Comparison of ENCODE assay signal across 10 cellular contexts in genomic region chr15:82942691-82943090, GRCh38. TPM values are rescaled to one million over a fixed set of nuclear protein-coding genes. Genes with fewer than 3 reads are reported as not detected.
DNase-seq lines count a peak whose midpoint lies in the region; ATAC-seq, FAIRE-seq and TF ChIP-seq lines count a peak whose summit lies in the region.
"Had no signal": no experiment of that assay in that cellular context is flagged by ENCODE, and none has a peak within 500 bp of the region (broad histone marks: within the 10 kb centered on the region; RNA-seq: fewer than 3 reads in every experiment).

No MANE protein-coding gene starts in this region.

- no peak for TF ChIP-seq CTCF in HepG2 (CRISPR knock-in tag; IDR thresholded peaks at IDR 0.05)

- CTCF ChIA-PET in HepG2 (lab: Yijun Ruan, JAX; ENCODE audit: low intra/inter-chr PET ratio, low total read pairs): no interaction called here

- H3K4me1 ChIP-seq in HepG2 (ENCODE audit: insufficient read depth, low read length): peaks cover 13% of the 10 kb centered on the region

- POLR2A ChIA-PET in HepG2 (lab: Yijun Ruan, JAX): no interaction called here

- TF ChIP-seq EP300 in HepG2 (IDR thresholded peaks at IDR 0.05; ENCODE audit: low read depth in 2 of 2, low read length in 2 of 2) (no peak), HepG2 (CRISPR knock-in tag; IDR thresholded peaks at IDR 0.05; ENCODE audit: borderline replicate concordance) (no peak)

- no peak; the same call in 2 of the 3 replicates for ATAC-seq in HepG2
- ATAC-seq: mucosa of descending colon had no signal

- TF ChIP-seq POLR2A in HepG2 (IDR thresholded peaks at IDR 0.05; ENCODE audit: insufficient read depth in 1 of 2, low read depth in 2 of 2, low read length in 2 of 2) (no peak), GM12892 (IDR thresholded peaks at IDR 0.05; ENCODE audit: low read depth, low read length) (no peak)

- no peak overlapping the region for H3K4me3 ChIP-seq in HepG2 (replicated peaks in 1 of 3; ENCODE audit: insufficient read depth in 1 of 3, low read depth in 2 of 3, low read length in 3 of 3)
- H3K4me3 ChIP-seq: mucosa of descending colon had no signal

- DNase-seq in A172 (ENCODE audit: low spot score): peak; percentile 88
- DNase-seq in HPDE6-E6E7 (ENCODE audit: extremely low spot score): peak; percentile 97
- DNase-seq in astrocyte of the hippocampus (ENCODE audit: low read depth, low spot score): peak; percentile 85
- DNase-seq in HepG2 (ENCODE audit: low spot score): peak; percentile 16
- no peak for DNase-seq in CD1c-positive myeloid dendritic cell (ENCODE audit: extremely low spot score)
- DNase-seq in GM12892 (ENCODE audit: insufficient read length): no peak
- no peak for DNase-seq in NCI-H526 (lab: John Stamatoyannopoulos, UW)
- DNase-seq in SKM-1 treated with dmso at 0.1 percent for 144 hours (lab: John Stamatoyannopoulos, UW; ENCODE audit: unreplicated experiment): no peak
- DNase-seq: mucosa of descending colon, NCI-H2107 had no signal

- in situ Hi-C loops in HepG2 (cut with HindIII; ENCODE audit: extremely low pct_ligation_motif_present, low pct_unique_long_range_greater_than_20kb): no loop called here

- no peak overlapping the region for H3K4me2 ChIP-seq in HepG2 (ENCODE audit: low read depth, low read length)

- no TSS peak for BruUV-seq in HepG2 (replicated peaks; lab: Mats Ljungman, UMichigan)

- H3K36me3 ChIP-seq in HepG2 (replicated peaks in 1 of 2; ENCODE audit: control insufficient read depth in 1 of 2, insufficient read depth in 2 of 2, low read length in 2 of 2): no peaks in the 10 kb centered on the region

- WGBS in HepG2 (ENCODE audit: low lambda C conversion rate): 36% methylated on average over 8 of the region's 8 CpGs

- intact Hi-C loops in HepG2 (cut with micrococcal nuclease; ENCODE audit: unreplicated experiment): no loop called here

- no peak overlapping the region for H3K27ac ChIP-seq in HepG2 (ENCODE audit: extremely low read length, insufficient read depth, low read length)

- no peaks in the 10 kb centered on the region for H4K20me1 ChIP-seq in HepG2 (ENCODE audit: insufficient read depth, low read length)

- H3K9me3 ChIP-seq in HepG2 (ENCODE audit: low read length): no peaks in the 10 kb centered on the region
- H3K9me3 ChIP-seq: mucosa of descending colon had no signal

- TF ChIP-seq RAD21 in HepG2 (CRISPR knock-in tag; IDR thresholded peaks at IDR 0.05): no peak

- no peak overlapping the region for H3K9ac ChIP-seq in HepG2 (ENCODE audit: insufficient read depth, low read depth, low read length)

- H3K27me3 ChIP-seq in HepG2 (ENCODE audit: control insufficient read depth in 1 of 2, insufficient read depth in 2 of 2, low read length in 2 of 2): no peaks in the 10 kb centered on the region

- H2AFZ ChIP-seq in HepG2 (ENCODE audit: low read length): no peak overlapping the region

- no peak for FAIRE-seq in HepG2 (lab: Jason Lieb, UNC)
- FAIRE-seq in GM12892 (lab: Jason Lieb, UNC): no peak

- no peaks in the 10 kb centered on the region for H3K79me2 ChIP-seq in HepG2 (ENCODE audit: insufficient read depth, low read length)

TF ChIP-seq in HepG2, 621 proteins besides CTCF, POLR2A, EP300 and RAD21 (continues in another document):
- TF ChIP-seq AGO2 (optimal IDR thresholded peaks at IDR 0.05; ENCODE audit: low read depth, low read length) (no peak), HNRNPH1 (optimal IDR thresholded peaks at IDR 0.05; ENCODE audit: low read depth, low read length) (no peak), ATF3 (CRISPR knock-in tag; IDR thresholded peaks at IDR 0.05) (no peak), ZSCAN30 (CRISPR knock-in tag; IDR thresholded peaks at IDR 0.05) (no peak), CBX5 (CRISPR knock-in tag; IDR thresholded peaks at IDR 0.05; ENCODE audit: borderline replicate concordance) (no peak), TCF12 (IDR thresholded peaks at IDR 0.05) (no peak), TCF12 (CRISPR knock-in tag; IDR thresholded peaks at IDR 0.05) (no peak), ZNF749 (CRISPR knock-in tag; IDR thresholded peaks at IDR 0.05; ENCODE audit: borderline replicate concordance) (no peak), PCBP2 (optimal IDR thresholded peaks at IDR 0.05; ENCODE audit: low read depth, low read length, poor library complexity, severe bottlenecking) (no peak), ZNF3 (CRISPR knock-in tag; IDR thresholded peaks at IDR 0.05) (no peak), NR3C1 (CRISPR knock-in tag; IDR thresholded peaks at IDR 0.05) (no peak), ZNF891 (CRISPR knock-in tag; IDR thresholded peaks at IDR 0.05) (no peak), TCF7 (IDR thresholded peaks at IDR 0.05; ENCODE audit: low read depth) (no peak)
- TF ChIP-seq, protein P1, sequence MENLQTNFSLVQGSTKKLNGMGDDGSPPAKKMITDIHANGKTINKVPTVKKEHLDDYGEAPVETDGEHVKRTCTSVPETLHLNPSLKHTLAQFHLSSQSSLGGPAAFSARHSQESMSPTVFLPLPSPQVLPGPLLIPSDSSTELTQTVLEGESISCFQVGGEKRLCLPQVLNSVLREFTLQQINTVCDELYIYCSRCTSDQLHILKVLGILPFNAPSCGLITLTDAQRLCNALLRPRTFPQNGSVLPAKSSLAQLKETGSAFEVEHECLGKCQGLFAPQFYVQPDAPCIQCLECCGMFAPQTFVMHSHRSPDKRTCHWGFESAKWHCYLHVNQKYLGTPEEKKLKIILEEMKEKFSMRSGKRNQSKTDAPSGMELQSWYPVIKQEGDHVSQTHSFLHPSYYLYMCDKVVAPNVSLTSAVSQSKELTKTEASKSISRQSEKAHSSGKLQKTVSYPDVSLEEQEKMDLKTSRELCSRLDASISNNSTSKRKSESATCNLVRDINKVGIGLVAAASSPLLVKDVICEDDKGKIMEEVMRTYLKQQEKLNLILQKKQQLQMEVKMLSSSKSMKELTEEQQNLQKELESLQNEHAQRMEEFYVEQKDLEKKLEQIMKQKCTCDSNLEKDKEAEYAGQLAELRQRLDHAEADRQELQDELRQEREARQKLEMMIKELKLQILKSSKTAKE (CRISPR knock-in tag; IDR thresholded peaks at IDR 0.05; ENCODE audit: borderline replicate concordance): no peak

RNA-seq across cellular contexts. Expression of gene HOMER2, which starts 9.8 kb away (rescaled TPM):
- 26.7 and 34.1 TPM in 2 replicates for total RNA-seq in A172 (2014; rRNA removed; shearing (Covaris generic))
- total RNA-seq in HepG2 (2016; rRNA removed; fragmentation: Illumina TruSeq; extraction: Trizol): 13.3 and 14.1 TPM in 2 replicates
- total RNA-seq in HepG2 (2016; cell fraction: cytosol; rRNA removed; fragmentation: Illumina TruSeq; extraction: Trizol; ENCODE audit: low read depth): 18.1 and 20.2 TPM in 2 replicates
- 13.6 and 13.7 TPM in 2 replicates for total RNA-seq in HepG2 (2016; cell fraction: insoluble cytoplasmic fraction; rRNA removed; fragmentation: Illumina TruSeq; extraction: Trizol)
- total RNA-seq in HepG2 (2016; cell fraction: membrane; rRNA removed; fragmentation: Illumina TruSeq; extraction: Trizol): 29.6 and 30.6 TPM in 2 replicates
- 10.4 and 11.0 TPM in 2 replicates for total RNA-seq in HepG2 (2016; cell fraction: nucleus; rRNA removed; fragmentation: Illumina TruSeq; extraction: Trizol)
- 12.9 and 15.7 TPM in 2 replicates for polyA plus RNA-seq in HepG2 (2011; rRNA removed)
- polyA plus RNA-seq in HepG2 (2011; cell fraction: cytosol; rRNA removed): 8.1 and 12.6 TPM in 2 replicates
- polyA plus RNA-seq in HepG2 (2011; cell fraction: nucleus; rRNA removed): 11.2 and 12.7 TPM in 2 replicates
- polyA plus RNA-seq in HepG2 (2012): 11.2 and 11.8 TPM in 2 replicates
- 27.4 and 28.8 TPM in 2 replicates for polyA plus RNA-seq in HepG2 (2016; cell fraction: cytosol; fragmentation: Illumina TruSeq; extraction: Trizol; ENCODE audit: low read depth)
- polyA plus RNA-seq in HepG2 (2016; cell fraction: insoluble cytoplasmic fraction; fragmentation: Illumina TruSeq; extraction: Trizol; ENCODE audit: low read depth): 11.1 and 15.6 TPM in 2 replicates
- polyA plus RNA-seq in HepG2 (2016; cell fraction: membrane; fragmentation: Illumina TruSeq; extraction: Trizol; ENCODE audit: low read depth): 34.5 and 36.2 TPM in 2 replicates
- polyA plus RNA-seq in HepG2 (2016; cell fraction: nucleus; fragmentation: Illumina TruSeq; extraction: Trizol; ENCODE audit: insufficient read depth, low read depth): 14.6 and 15.4 TPM in 2 replicates
- 14.3 and 25.3 TPM in 2 replicates for polyA minus RNA-seq in HepG2 (2011; rRNA and poly(A)+ RNA removed; ENCODE audit: low replicate concordance)
- 12.7 and 18.6 TPM in 2 replicates for polyA minus RNA-seq in HepG2 (2011; cell fraction: cytosol; rRNA and poly(A)+ RNA removed)
- 33.9 and 36.8 TPM in 2 replicates for polyA minus RNA-seq in HepG2 (2011; cell fraction: nucleus; rRNA and poly(A)+ RNA removed)
- 3.3 TPM for polyA plus RNA-seq in GM12892 (2012; ENCODE audit: missing spikeins)

RNA-seq across cellular contexts. Expression of gene RAMAC, which starts 43.3 kb away (rescaled TPM):
- total RNA-seq in A172 (2014; rRNA removed; shearing (Covaris generic)): 43.0 and 46.2 TPM in 2 replicates
- 45.9 and 71.7 TPM in 2 replicates for total RNA-seq in HepG2 (2016; rRNA removed; fragmentation: Illumina TruSeq; extraction: Trizol)
- 9.0 and 12.2 TPM in 2 replicates for total RNA-seq in HepG2 (2016; cell fraction: cytosol; rRNA removed; fragmentation: Illumina TruSeq; extraction: Trizol; ENCODE audit: low read depth)
- 48.3 and 73.9 TPM in 2 replicates for total RNA-seq in HepG2 (2016; cell fraction: insoluble cytoplasmic fraction; rRNA removed; fragmentation: Illumina TruSeq; extraction: Trizol)
- 17.5 and 17.8 TPM in 2 replicates for total RNA-seq in HepG2 (2016; cell fraction: membrane; rRNA removed; fragmentation: Illumina TruSeq; extraction: Trizol)
- total RNA-seq in HepG2 (2016; cell fraction: nucleus; rRNA removed; fragmentation: Illumina TruSeq; extraction: Trizol): 16.0 and 16.2 TPM in 2 replicates
- 20.3 and 22.2 TPM in 2 replicates for polyA plus RNA-seq in HepG2 (2011; rRNA removed)
- 18.3 and 26.0 TPM in 2 replicates for polyA plus RNA-seq in HepG2 (2011; cell fraction: cytosol; rRNA removed)
- 2.8 and 4.1 TPM in 2 replicates for polyA plus RNA-seq in HepG2 (2011; cell fraction: nucleus; rRNA removed)
- 20.3 and 23.8 TPM in 2 replicates for polyA plus RNA-seq in HepG2 (2012)
- 7.3 and 8.8 TPM in 2 replicates for polyA plus RNA-seq in HepG2 (2016; cell fraction: cytosol; fragmentation: Illumina TruSeq; extraction: Trizol; ENCODE audit: low read depth)
- polyA plus RNA-seq in HepG2 (2016; cell fraction: insoluble cytoplasmic fraction; fragmentation: Illumina TruSeq; extraction: Trizol; ENCODE audit: low read depth): 67.2 and 70.6 TPM in 2 replicates
- 12.0 and 12.7 TPM in 2 replicates for polyA plus RNA-seq in HepG2 (2016; cell fraction: membrane; fragmentation: Illumina TruSeq; extraction: Trizol; ENCODE audit: low read depth)
- polyA plus RNA-seq in HepG2 (2016; cell fraction: nucleus; fragmentation: Illumina TruSeq; extraction: Trizol; ENCODE audit: insufficient read depth, low read depth): 23.3 and 25.8 TPM in 2 replicates
- polyA minus RNA-seq in HepG2 (2011; rRNA and poly(A)+ RNA removed; ENCODE audit: low replicate concordance): 5.7 and 6.7 TPM in 2 replicates
- polyA minus RNA-seq in HepG2 (2011; cell fraction: cytosol; rRNA and poly(A)+ RNA removed): 11.7 and 12.0 TPM in 2 replicates
- 6.4 and 6.8 TPM in 2 replicates for polyA minus RNA-seq in HepG2 (2011; cell fraction: nucleus; rRNA and poly(A)+ RNA removed)
- polyA plus RNA-seq in GM12892 (2012; ENCODE audit: missing spikeins): 36.5 TPM

Comparison
In these comparisons a context has a peak if more than half of its experiments do, and no peak if none do; other contexts are left out.
1. DNase-seq: peak in A172 (single experiment), HPDE6-E6E7 (single experiment), astrocyte of the hippocampus (single experiment) and HepG2 (single experiment); none in CD1c-positive myeloid dendritic cell (single experiment), GM12892 (single experiment), NCI-H526 (0 of 2) and SKM-1 treated with dmso at 0.1 percent for 144 hours (single experiment).